ENCODE assay signal across 25 cellular contexts in the genomic region with DNA sequence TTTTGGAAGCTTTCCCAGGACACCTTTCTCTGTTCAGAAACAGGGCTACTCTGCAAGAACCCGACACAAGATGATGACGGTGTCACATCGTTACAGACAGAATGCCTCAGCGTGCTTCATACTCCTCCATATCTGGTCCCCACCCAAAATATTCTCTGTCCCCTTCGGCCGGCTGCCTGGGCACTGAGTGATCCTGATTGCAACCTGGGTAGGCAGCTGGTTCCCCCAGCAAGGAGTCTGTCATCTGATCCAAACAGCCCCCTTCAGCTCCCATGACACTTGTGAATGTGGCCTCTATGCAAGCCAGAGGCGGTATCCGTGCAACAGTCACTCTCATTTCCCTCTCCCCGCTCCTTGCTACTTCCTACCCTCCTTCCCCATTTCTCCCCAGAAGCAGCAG.
"Had no signal": no experiment of that assay in that cellular context is flagged by ENCODE, and none has a peak within 500 bp of the region (broad histone marks: within the 10 kb centered on the region; RNA-seq: fewer than 3 reads in every experiment).

No MANE protein-coding gene starts in this region.

- H3K4me3 ChIP-seq: hepatocyte, left ventricle myocardium inferior, lung, mucosa of descending colon, ovary, skin epidermis, stomach, testis, thyroid gland, transverse colon, upper lobe of left lung, vagina had no signal

- H3K4me3 Mint-ChIP-seq: naive thymus-derived CD4-positive, alpha-beta T cell; natural killer cell treated with Interleukin-12 subunit alpha and Interleukin-12 subunit beta and Interleukin-15 and Interleukin-18, amount 100 ng/mL, for 72 hours; stimulated activated naive B cell treated with anti-CD40 and anti-IgM and Interleukin-4, amounts not matched to agents 10 μg/mL and 1 μg/mL and 100 μg/mL, for 72 hours had no signal

- H3K36me3 Mint-ChIP-seq: naive thymus-derived CD4-positive, alpha-beta T cell; natural killer cell treated with Interleukin-12 subunit alpha and Interleukin-12 subunit beta and Interleukin-15 and Interleukin-18, amount 100 ng/mL, for 72 hours; stimulated activated naive B cell treated with anti-CD40 and anti-IgM and Interleukin-4, amounts not matched to agents 10 μg/mL and 1 μg/mL and 100 μg/mL, for 72 hours had no signal

- H3K4me1 ChIP-seq: left ventricle myocardium inferior, stomach, testis, thyroid gland, transverse colon, upper lobe of left lung, vagina had no signal

- H3K9me3 ChIP-seq: left ventricle myocardium inferior, mucosa of descending colon, ovary, stomach, testis, thyroid gland, transverse colon, upper lobe of left lung, vagina had no signal

- H3K27me3 ChIP-seq: ovary, testis, thyroid gland, transverse colon, upper lobe of left lung, vagina had no signal

- H3K27ac ChIP-seq: hepatocyte, left ventricle myocardium inferior, ovary, skin epidermis, stomach, testis, thyroid gland, transverse colon, upper lobe of left lung, vagina had no signal

- H3K36me3 ChIP-seq: left ventricle myocardium inferior, ovary, stomach, thyroid gland, transverse colon, upper lobe of left lung, vagina had no signal

- DNase-seq: islet precursor cell; left ventricle myocardium inferior; mesendoderm; midbrain; mucosa of descending colon; naive thymus-derived CD4-positive, alpha-beta T cell; occipital lobe; ovary; right cardiac atrium; stimulated activated CD4-positive, alpha-beta T cell treated with anti-CD3 and anti-CD28 coated beads, Interleukin-12 subunit alpha, Interleukin-12 subunit beta, amount 100 ng/mL, for 4 hours; stimulated activated CD4-positive, alpha-beta T cell treated with anti-CD3 and anti-CD28 coated beads, Interleukin-15, amount 100 ng/mL, for 24 hours; stimulated activated CD4-positive, alpha-beta T cell treated with anti-CD3 and anti-CD28 coated beads, Interleukin-2, amount 100 ng/mL, for 24 hours; stimulated activated CD4-positive, alpha-beta T cell treated with anti-CD3 and anti-CD28 coated beads, Interleukin-4, amount 100 ng/mL, for 1 hour; stimulated activated naive B cell treated with anti-CD40 and anti-IgM and Interleukin-4, amounts not matched to agents 10 μg/mL and 1 μg/mL and 100 μg/mL, for 72 hours; stimulated activated naive CD8-positive, alpha-beta T cell treated with anti-CD3 and anti-CD28 coated beads, Interleukin-15, Interleukin-2, amounts not matched to agents 100 U/mL and 50 U/mL, for 24 hours; stomach; testis; thyroid gland; transverse colon had no signal

- H3K4me1 Mint-ChIP-seq: naive thymus-derived CD4-positive, alpha-beta T cell; stimulated activated naive B cell treated with anti-CD40 and anti-IgM and Interleukin-4, amounts not matched to agents 10 μg/mL and 1 μg/mL and 100 μg/mL, for 72 hours had no signal

- H3K27ac Mint-ChIP-seq: naive thymus-derived CD4-positive, alpha-beta T cell; natural killer cell treated with Interleukin-12 subunit alpha and Interleukin-12 subunit beta and Interleukin-15 and Interleukin-18, amount 100 ng/mL, for 72 hours; stimulated activated naive B cell treated with anti-CD40 and anti-IgM and Interleukin-4, amounts not matched to agents 10 μg/mL and 1 μg/mL and 100 μg/mL, for 72 hours had no signal

- H3K9me3 Mint-ChIP-seq: natural killer cell treated with Interleukin-12 subunit alpha and Interleukin-12 subunit beta and Interleukin-15 and Interleukin-18, amount 100 ng/mL, for 72 hours had no signal

- H3K4me2 ChIP-seq: hepatocyte had no signal
